ENCODE assay signal across 23 cellular contexts in the genomic region with DNA sequence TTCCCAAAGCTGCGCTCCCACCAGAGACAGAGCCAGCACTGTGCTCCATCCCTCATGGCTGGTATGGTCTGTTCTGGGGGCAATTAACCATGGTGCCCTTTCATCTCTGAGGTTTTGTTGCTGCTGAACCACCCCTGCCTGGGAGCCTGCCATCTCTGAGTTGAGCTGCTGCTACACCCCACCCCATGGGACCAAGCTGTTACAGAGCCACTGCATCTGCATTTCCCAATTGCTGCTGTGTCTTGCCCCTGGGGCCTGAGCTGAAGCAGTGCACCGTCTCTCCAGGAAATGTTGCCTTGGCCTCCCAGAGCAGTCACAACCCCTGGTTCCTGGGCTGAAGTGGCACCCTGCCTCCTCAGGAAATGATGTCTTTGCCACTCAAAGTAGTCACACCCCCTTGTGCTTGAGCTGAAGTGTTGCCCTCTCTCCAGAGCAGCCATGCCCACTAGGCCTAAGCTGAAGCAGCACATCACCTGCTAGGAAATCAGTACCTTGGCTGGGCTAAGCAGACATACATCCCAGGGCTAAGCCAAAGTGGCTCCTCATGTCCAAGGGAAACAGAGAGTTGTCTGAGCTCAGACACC.
"Had no signal": no experiment of that assay in that cellular context is flagged by ENCODE, and none has a peak within 500 bp of the region (broad histone marks: within the 10 kb centered on the region; RNA-seq: fewer than 3 reads in every experiment).

No MANE protein-coding gene starts in this region.

- ATAC-seq: activated T-cell treated with anti-CD3 and anti-CD28 coated beads, Interleukin-2, amount 50 U/mL, for 4 hours; foreskin keratinocyte had no signal

- H3K27me3 ChIP-seq: brain microvascular endothelial cell, dorsolateral prefrontal cortex, foreskin keratinocyte, right atrium auricular region, stomach had no signal

- DNase-seq: activated CD4-positive, alpha-beta T cell treated with anti-CD3 and anti-CD28 coated beads, Interleukin-2, amount 50 U/mL, for 1 hour; activated CD8-positive, alpha-beta memory T cell treated with anti-CD3 and anti-CD28 coated beads, Interleukin-2, amount 50 U/mL, for 4 hours; activated effector memory CD4-positive, alpha-beta T cell treated with Interleukin-2 at 50 U/mL for 16 hours; activated naive CD4-positive, alpha-beta T cell treated with anti-CD3 and anti-CD28 coated beads, Interleukin-2, amount 50 U/mL, for 16 hours; activated T-cell treated with anti-CD3 and anti-CD28 coated beads, Interleukin-2, amount 50 U/mL, for 4 hours; aorta; brain microvascular endothelial cell; central memory CD4-positive, alpha-beta T cell; foreskin keratinocyte; hippocampal formation; islet precursor cell; mammary epithelial cell; midbrain; nephron progenitor cell; nucleus accumbens; stimulated activated CD4-positive, alpha-beta T cell treated with anti-CD3 and anti-CD28 coated beads, Interleukin-15, amount 100 ng/mL, for 24 hours; stimulated activated CD4-positive, alpha-beta T cell treated with anti-CD3 and anti-CD28 coated beads, Interleukin-2, amount 100 ng/mL, for 48 hours; stomach; trophoblast cell had no signal

- H3K36me3 ChIP-seq: brain microvascular endothelial cell, prostate gland, right atrium auricular region, stomach had no signal

- H3K4me1 ChIP-seq: foreskin keratinocyte, prostate gland, right atrium auricular region, stomach had no signal

- H3K27ac ChIP-seq: brain microvascular endothelial cell, dorsolateral prefrontal cortex, foreskin keratinocyte, prostate gland, right atrium auricular region, skin epidermis, stomach had no signal

- H3K4me3 ChIP-seq: dorsolateral prefrontal cortex, prostate gland, right atrium auricular region, skin epidermis, stomach had no signal

- H3K27ac Mint-ChIP-seq: nephron progenitor cell had no signal

- H3K4me3 Mint-ChIP-seq: activated T-cell treated with anti-CD3 and anti-CD28 coated beads, Interleukin-2, amount 50 U/mL, for 4 hours; nephron progenitor cell had no signal

- H3K4me1 Mint-ChIP-seq: nephron progenitor cell had no signal

- H3K9me3 Mint-ChIP-seq: nephron progenitor cell had no signal

- H3K9me3 ChIP-seq: prostate gland, right atrium auricular region, stomach had no signal
